1 cellular context compared by ENCODE assay signal in the genomic region with DNA sequence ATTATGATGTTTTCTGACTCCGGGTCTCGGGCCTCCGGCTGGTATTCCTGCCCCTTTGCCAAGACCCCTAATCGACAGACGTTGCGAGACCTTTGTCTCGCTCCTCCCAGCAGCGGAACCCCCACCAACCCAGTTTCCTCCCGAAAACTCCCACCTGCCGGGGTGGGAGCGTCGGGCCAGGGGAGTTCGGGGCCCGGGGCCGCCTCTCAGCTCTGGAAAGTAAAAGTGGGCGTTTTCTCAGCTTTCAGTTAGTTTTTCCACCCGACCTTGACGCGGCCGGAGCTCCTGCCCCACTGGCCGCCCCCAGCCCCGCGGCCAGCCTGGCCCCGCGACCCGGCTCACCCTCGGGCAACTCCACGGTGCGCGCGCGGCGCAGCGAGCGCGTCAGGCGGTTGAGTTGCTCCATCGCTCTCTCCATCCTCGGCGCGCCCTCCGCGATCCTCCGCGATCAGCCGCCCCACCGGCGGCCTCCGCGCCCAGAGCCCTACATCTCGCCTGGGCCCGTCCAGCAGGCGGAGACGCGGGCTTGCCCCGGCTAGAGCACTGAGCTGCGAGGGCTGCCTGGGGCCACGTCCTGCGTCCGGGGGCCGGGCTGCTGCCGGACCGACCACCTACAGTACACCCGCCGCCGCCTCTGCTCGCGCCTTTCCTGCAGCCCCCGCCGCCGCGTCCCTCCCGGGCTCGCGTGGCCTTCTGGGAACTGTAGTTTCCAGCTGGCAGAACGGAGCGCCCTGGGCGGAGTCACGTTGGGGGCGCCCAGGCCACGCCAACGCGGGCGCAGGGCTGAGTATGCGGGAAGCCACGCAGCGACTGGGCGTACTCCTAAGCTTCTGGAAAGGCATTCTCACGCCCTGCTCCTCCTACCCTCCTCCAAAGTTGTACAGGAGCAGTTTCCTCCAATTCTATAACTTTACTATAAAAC.
TF ChIP-seq lines count a peak whose summit lies in the region.

A gene with protein sequence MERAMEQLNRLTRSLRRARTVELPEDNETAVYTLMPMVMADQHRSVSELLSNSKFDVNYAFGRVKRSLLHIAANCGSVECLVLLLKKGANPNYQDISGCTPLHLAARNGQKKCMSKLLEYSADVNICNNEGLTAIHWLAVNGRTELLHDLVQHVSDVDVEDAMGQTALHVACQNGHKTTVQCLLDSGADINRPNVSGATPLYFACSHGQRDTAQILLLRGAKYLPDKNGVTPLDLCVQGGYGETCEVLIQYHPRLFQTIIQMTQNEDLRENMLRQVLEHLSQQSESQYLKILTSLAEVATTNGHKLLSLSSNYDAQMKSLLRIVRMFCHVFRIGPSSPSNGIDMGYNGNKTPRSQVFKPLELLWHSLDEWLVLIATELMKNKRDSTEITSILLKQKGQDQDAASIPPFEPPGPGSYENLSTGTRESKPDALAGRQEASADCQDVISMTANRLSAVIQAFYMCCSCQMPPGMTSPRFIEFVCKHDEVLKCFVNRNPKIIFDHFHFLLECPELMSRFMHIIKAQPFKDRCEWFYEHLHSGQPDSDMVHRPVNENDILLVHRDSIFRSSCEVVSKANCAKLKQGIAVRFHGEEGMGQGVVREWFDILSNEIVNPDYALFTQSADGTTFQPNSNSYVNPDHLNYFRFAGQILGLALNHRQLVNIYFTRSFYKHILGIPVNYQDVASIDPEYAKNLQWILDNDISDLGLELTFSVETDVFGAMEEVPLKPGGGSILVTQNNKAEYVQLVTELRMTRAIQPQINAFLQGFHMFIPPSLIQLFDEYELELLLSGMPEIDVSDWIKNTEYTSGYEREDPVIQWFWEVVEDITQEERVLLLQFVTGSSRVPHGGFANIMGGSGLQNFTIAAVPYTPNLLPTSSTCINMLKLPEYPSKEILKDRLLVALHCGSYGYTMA (minus strand): TSS at position 695 of the 922 bp plus-strand sequence. CDS start 277 bp downstream, at position 418.

TF ChIP-seq in HEK293, 187 proteins besides CTCF, POLR2A, EP300 and RAD21 (continued from another document and continues in another):
- TF ChIP-seq ZNF169 (tag by site-specific recombination; IDR thresholded peaks at IDR 0.05) (no peak), YY2 (tag by site-specific recombination; IDR thresholded peaks at IDR 0.05) (0 out of 2 replicates have a peak, but pooled peaks have one; percentile 55), ZNF248 (tag by site-specific recombination; IDR thresholded peaks at IDR 0.05) (no peak), TCF7L2 (IDR thresholded peaks at IDR 0.05; ENCODE audit: borderline replicate concordance, low read depth, low read length) (no peak; the same call in 1 of the 2 replicates), ZNF19 (tag by site-specific recombination; IDR thresholded peaks at IDR 0.05; ENCODE audit: low read depth) (no peak), SP2 (tag by site-specific recombination; IDR thresholded peaks at IDR 0.05) (no peak; the same call in 1 of the 2 replicates), ZNF350 (tag by site-specific recombination; IDR thresholded peaks at IDR 0.05) (no peak), ZBTB1 (tag by site-specific recombination; IDR thresholded peaks at IDR 0.05) (peak; percentile 28; the same call in 1 of the 2 replicates), GFI1B (tag by site-specific recombination; IDR thresholded peaks at IDR 0.05) (no peak), ZNF549 (tag by site-specific recombination; IDR thresholded peaks at IDR 0.05) (no peak), ZNF768 (tag by site-specific recombination; IDR thresholded peaks at IDR 0.05) (no peak), ZNF324 (tag by site-specific recombination; IDR thresholded peaks at IDR 0.05) (no peak), ZNF202 (tag by site-specific recombination; IDR thresholded peaks at IDR 0.05; ENCODE audit: borderline replicate concordance) (no peak), ZFP41 (tag by site-specific recombination; IDR thresholded peaks at IDR 0.05; ENCODE audit: borderline replicate concordance) (no peak), ZNF16 (tag by site-specific recombination; IDR thresholded peaks at IDR 0.05; ENCODE audit: low read depth) (no peak), ZEB2 (tag by site-specific recombination; IDR thresholded peaks at IDR 0.05) (peak; percentile 75), ZNF155 (tag by site-specific recombination; IDR thresholded peaks at IDR 0.05) (no peak), ZNF501 (tag by site-specific recombination; IDR thresholded peaks at IDR 0.05) (peak; percentile 75; the same call in 1 of the 2 replicates), ZNF341 (tag by site-specific recombination; IDR thresholded peaks at IDR 0.05; ENCODE audit: low read depth) (peak; percentile 82), EGR2 (tag by site-specific recombination; IDR thresholded peaks at IDR 0.05; ENCODE audit: low read depth) (peak; percentile 96), ZSCAN30 (tag by site-specific recombination; IDR thresholded peaks at IDR 0.05) (peak; percentile 70), OSR2 (tag by site-specific recombination; IDR thresholded peaks at IDR 0.05) (no peak), KLF16 (tag by site-specific recombination; IDR thresholded peaks at IDR 0.05) (peak; percentile 79; the same call in 1 of the 2 replicates), ZNF510 (tag by site-specific recombination; IDR thresholded peaks at IDR 0.05; ENCODE audit: insufficient replicate concordance) (no peak), GLIS2 (tag by site-specific recombination; IDR thresholded peaks at IDR 0.05) (peak; percentile 58), ZNF544 (tag by site-specific recombination; IDR thresholded peaks at IDR 0.05) (no peak), ZNF354C (tag by site-specific recombination; IDR thresholded peaks at IDR 0.05; ENCODE audit: borderline replicate concordance, low read depth) (no peak), ZNF174 (tag by site-specific recombination; IDR thresholded peaks at IDR 0.05) (no peak), ZNF792 (tag by site-specific recombination; IDR thresholded peaks at IDR 0.05) (no peak), SALL2 (tag by site-specific recombination; IDR thresholded peaks at IDR 0.05; ENCODE audit: borderline replicate concordance) (no peak)
- TF ChIP-seq, protein P1, sequence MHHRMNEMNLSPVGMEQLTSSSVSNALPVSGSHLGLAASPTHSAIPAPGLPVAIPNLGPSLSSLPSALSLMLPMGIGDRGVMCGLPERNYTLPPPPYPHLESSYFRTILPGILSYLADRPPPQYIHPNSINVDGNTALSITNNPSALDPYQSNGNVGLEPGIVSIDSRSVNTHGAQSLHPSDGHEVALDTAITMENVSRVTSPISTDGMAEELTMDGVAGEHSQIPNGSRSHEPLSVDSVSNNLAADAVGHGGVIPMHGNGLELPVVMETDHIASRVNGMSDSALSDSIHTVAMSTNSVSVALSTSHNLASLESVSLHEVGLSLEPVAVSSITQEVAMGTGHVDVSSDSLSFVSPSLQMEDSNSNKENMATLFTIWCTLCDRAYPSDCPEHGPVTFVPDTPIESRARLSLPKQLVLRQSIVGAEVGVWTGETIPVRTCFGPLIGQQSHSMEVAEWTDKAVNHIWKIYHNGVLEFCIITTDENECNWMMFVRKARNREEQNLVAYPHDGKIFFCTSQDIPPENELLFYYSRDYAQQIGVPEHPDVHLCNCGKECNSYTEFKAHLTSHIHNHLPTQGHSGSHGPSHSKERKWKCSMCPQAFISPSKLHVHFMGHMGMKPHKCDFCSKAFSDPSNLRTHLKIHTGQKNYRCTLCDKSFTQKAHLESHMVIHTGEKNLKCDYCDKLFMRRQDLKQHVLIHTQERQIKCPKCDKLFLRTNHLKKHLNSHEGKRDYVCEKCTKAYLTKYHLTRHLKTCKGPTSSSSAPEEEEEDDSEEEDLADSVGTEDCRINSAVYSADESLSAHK (tag by site-specific recombination; IDR thresholded peaks at IDR 0.05), result no peak
- TF ChIP-seq, protein P2, sequence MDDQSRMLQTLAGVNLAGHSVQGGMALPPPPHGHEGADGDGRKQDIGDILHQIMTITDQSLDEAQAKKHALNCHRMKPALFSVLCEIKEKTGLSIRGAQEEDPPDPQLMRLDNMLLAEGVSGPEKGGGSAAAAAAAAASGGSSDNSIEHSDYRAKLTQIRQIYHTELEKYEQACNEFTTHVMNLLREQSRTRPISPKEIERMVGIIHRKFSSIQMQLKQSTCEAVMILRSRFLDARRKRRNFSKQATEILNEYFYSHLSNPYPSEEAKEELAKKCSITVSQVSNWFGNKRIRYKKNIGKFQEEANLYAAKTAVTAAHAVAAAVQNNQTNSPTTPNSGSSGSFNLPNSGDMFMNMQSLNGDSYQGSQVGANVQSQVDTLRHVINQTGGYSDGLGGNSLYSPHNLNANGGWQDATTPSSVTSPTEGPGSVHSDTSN (CRISPR knock-in tag; IDR thresholded peaks at IDR 0.05), result peak; percentile 96
- TF ChIP-seq, protein P3, sequence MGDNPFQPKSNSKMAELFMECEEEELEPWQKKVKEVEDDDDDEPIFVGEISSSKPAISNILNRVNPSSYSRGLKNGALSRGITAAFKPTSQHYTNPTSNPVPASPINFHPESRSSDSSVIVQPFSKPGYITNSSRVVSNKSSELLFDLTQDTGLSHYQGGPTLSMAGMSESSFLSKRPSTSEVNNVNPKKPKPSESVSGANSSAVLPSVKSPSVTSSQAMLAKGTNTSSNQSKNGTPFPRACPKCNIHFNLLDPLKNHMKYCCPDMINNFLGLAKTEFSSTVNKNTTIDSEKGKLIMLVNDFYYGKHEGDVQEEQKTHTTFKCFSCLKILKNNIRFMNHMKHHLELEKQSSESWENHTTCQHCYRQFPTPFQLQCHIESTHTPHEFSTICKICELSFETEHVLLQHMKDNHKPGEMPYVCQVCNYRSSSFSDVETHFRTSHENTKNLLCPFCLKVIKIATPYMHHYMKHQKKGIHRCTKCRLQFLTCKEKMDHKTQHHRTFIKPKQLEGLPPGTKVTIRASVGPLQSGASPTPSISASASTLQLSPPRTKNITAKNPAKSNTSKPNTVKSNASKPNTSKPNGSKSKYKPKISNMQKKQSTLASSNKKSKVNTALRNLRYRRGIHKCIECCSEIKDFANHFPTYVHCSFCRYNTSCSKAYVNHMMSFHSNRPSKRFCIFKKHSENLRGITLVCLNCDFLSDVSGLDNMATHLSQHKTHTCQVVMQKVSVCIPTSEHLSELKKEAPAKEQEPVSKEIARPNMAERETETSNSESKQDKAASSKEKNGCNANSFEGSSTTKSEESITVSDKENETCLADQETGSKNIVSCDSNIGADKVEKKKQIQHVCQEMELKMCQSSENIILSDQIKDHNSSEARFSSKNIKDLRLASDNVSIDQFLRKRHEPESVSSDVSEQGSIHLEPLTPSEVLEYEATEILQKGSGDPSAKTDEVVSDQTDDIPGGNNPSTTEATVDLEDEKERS (tag by site-specific recombination; IDR thresholded peaks at IDR 0.05), result no peak
- TF ChIP-seq, protein P4, sequence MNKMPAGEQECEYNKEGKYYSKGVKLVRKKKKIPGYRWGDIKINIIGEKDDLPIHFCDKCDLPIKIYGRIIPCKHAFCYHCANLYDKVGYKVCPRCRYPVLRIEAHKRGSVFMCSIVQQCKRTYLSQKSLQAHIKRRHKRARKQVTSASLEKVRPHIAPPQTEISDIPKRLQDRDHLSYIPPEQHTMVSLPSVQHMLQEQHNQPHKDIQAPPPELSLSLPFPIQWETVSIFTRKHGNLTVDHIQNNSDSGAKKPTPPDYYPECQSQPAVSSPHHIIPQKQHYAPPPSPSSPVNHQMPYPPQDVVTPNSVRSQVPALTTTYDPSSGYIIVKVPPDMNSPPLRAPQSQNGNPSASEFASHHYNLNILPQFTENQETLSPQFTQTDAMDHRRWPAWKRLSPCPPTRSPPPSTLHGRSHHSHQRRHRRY (tag by site-specific recombination; IDR thresholded peaks at IDR 0.05), result no peak
- TF ChIP-seq, protein P5, sequence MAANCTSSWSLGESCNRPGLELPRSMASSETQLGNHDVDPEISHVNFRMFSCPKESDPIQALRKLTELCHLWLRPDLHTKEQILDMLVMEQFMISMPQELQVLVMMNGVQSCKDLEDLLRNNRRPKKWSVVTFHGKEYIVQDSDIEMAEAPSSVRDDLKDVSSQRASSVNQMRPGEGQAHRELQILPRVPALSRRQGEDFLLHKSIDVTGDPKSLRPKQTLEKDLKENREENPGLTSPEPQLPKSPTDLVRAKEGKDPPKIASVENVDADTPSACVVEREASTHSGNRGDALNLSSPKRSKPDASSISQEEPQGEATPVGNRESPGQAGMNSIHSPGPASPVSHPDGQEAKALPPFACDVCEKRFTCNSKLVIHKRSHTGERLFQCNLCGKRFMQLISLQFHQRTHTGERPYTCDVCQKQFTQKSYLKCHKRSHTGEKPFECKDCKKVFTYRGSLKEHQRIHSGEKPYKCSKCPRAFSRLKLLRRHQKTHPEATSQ (tag by site-specific recombination; IDR thresholded peaks at IDR 0.05), result 0 out of 2 replicates have a peak, but pooled peaks have one; percentile 85
- TF ChIP-seq, protein P6, sequence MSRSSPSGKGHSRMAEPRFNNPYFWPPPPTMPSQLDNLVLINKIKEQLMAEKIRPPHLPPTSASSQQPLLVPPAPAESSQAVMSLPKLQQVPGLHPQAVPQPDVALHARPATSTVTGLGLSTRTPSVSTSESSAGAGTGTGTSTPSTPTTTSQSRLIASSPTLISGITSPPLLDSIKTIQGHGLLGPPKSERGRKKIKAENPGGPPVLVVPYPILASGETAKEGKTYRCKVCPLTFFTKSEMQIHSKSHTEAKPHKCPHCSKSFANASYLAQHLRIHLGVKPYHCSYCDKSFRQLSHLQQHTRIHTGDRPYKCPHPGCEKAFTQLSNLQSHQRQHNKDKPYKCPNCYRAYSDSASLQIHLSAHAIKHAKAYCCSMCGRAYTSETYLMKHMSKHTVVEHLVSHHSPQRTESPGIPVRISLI (tag by site-specific recombination; IDR thresholded peaks at IDR 0.05), result no peak
- TF ChIP-seq, protein P7, sequence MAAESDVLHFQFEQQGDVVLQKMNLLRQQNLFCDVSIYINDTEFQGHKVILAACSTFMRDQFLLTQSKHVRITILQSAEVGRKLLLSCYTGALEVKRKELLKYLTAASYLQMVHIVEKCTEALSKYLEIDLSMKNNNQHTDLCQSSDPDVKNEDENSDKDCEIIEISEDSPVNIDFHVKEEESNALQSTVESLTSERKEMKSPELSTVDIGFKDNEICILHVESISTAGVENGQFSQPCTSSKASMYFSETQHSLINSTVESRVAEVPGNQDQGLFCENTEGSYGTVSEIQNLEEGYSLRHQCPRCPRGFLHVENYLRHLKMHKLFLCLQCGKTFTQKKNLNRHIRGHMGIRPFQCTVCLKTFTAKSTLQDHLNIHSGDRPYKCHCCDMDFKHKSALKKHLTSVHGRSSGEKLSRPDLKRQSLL (tag by site-specific recombination; IDR thresholded peaks at IDR 0.05), result peak; percentile 95
- TF ChIP-seq, protein P8, sequence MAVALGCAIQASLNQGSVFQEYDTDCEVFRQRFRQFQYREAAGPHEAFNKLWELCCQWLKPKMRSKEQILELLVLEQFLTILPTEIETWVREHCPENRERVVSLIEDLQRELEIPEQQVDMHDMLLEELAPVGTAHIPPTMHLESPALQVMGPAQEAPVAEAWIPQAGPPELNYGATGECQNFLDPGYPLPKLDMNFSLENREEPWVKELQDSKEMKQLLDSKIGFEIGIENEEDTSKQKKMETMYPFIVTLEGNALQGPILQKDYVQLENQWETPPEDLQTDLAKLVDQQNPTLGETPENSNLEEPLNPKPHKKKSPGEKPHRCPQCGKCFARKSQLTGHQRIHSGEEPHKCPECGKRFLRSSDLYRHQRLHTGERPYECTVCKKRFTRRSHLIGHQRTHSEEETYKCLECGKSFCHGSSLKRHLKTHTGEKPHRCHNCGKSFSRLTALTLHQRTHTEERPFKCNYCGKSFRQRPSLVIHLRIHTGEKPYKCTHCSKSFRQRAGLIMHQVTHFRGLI (tag by site-specific recombination; IDR thresholded peaks at IDR 0.05), result peak; percentile 71
- TF ChIP-seq, protein P9, sequence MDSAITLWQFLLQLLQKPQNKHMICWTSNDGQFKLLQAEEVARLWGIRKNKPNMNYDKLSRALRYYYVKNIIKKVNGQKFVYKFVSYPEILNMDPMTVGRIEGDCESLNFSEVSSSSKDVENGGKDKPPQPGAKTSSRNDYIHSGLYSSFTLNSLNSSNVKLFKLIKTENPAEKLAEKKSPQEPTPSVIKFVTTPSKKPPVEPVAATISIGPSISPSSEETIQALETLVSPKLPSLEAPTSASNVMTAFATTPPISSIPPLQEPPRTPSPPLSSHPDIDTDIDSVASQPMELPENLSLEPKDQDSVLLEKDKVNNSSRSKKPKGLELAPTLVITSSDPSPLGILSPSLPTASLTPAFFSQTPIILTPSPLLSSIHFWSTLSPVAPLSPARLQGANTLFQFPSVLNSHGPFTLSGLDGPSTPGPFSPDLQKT (IDR thresholded peaks at IDR 0.05; ENCODE audit: borderline replicate concordance, low read depth, low read length), result no peak
